ENCODE assay signal across 12 cellular contexts in the genomic region with DNA sequence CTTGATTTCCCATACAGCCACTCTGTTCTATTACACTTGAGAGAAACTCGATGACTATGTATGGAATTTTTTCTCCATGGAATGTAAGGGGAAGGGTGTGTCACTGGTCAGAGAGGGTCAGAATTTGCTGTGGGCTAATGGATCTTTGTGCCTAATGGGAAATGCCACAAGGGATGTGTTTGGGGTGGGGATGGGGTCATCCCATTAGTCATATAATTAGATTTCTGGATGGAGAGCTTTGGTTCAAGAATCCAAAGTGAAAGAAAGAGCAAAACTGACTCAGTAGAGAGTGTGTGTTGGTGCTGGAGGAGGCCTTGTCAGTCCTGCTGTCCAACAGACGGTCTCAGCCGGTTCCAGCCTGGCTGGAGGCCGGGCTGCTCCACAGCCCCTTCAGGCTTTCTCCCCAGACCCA.
DNase-seq lines count a peak whose midpoint lies in the region; ATAC-seq and TF ChIP-seq lines count a peak whose summit lies in the region.
"Had no signal": no experiment of that assay in that cellular context is flagged by ENCODE, and none has a peak within 500 bp of the region (broad histone marks: within the 10 kb centered on the region; RNA-seq: fewer than 3 reads in every experiment).

No MANE protein-coding gene starts in this region.

- H3K4me1 ChIP-seq in adipocyte (ENCODE audit: control insufficient read depth, insufficient read depth, low read length), result peaks cover 54% of the 10 kb centered on the region

- H3K4me3 Mint-ChIP-seq in glutamatergic neuron (ENCODE audit: unreplicated experiment), result peak overlapping the region; percentile 13
- H3K4me3 Mint-ChIP-seq in type B pancreatic cell, result no peak overlapping the region
- H3K4me3 Mint-ChIP-seq: activated CD4-positive, alpha-beta memory T cell treated with anti-CD3 and anti-CD28 coated beads, Interleukin-2, amount 10 ng/mL, durations not matched to agents 7 days and 5 days had no signal

- DNase-seq in NCI-H82 (lab: John Stamatoyannopoulos, UW) (peak; percentile 42), NCI-H82 treated with DMSO at 0.1 percent for 48 hours (lab: John Stamatoyannopoulos, UW; ENCODE audit: unreplicated experiment) (no peak), adipocyte (ENCODE audit: low read depth) (peak; percentile 75), glutamatergic neuron (no peak), type B pancreatic cell (ENCODE audit: extremely low spot score, unreplicated experiment) (no peak), left lobe of liver (ENCODE audit: low spot score) (no peak), DMS 273 (lab: John Stamatoyannopoulos, UW; ENCODE audit: unreplicated experiment) (no peak)
- DNase-seq: activated CD4-positive, alpha-beta memory T cell treated with anti-CD3 and anti-CD28 coated beads, Interleukin-2, amount 10 ng/mL, durations not matched to agents 7 days and 5 days; mucosa of descending colon; NCI-H2171; stimulated activated naive CD8-positive, alpha-beta T cell treated with anti-CD3 and anti-CD28 coated beads, Interleukin-15, Interleukin-2, amounts not matched to agents 100 U/mL and 50 U/mL, for 24 hours had no signal

- TF ChIP-seq CTCF in glutamatergic neuron (IDR thresholded peaks at IDR 0.05; ENCODE audit: partially characterized antibody, unreplicated experiment) (no peak), type B pancreatic cell (conservative IDR thresholded peaks at IDR 0.05) (no peak)

- H3K9me3 Mint-ChIP-seq in glutamatergic neuron (ENCODE audit: unreplicated experiment) (peaks cover 4% of the 10 kb centered on the region), type B pancreatic cell (no peaks in the 10 kb centered on the region)
- H3K9me3 Mint-ChIP-seq: activated CD4-positive, alpha-beta memory T cell treated with anti-CD3 and anti-CD28 coated beads, Interleukin-2, amount 10 ng/mL, durations not matched to agents 7 days and 5 days had no signal

- H3K36me3 Mint-ChIP-seq in glutamatergic neuron (ENCODE audit: unreplicated experiment) (peaks cover 4% of the 10 kb centered on the region), type B pancreatic cell (no peaks in the 10 kb centered on the region)

- H3K9ac ChIP-seq in adipocyte (ENCODE audit: low read length), result peak overlapping the region; percentile 85

- H3K4me1 Mint-ChIP-seq in glutamatergic neuron (ENCODE audit: low read depth, unreplicated experiment) (peaks cover 28% of the 10 kb centered on the region), type B pancreatic cell (ENCODE audit: unreplicated experiment) (peaks cover 27% of the 10 kb centered on the region)
- H3K4me1 Mint-ChIP-seq: activated CD4-positive, alpha-beta memory T cell treated with anti-CD3 and anti-CD28 coated beads, Interleukin-2, amount 10 ng/mL, durations not matched to agents 7 days and 5 days had no signal

- no peak overlapping the region for H3K4me3 ChIP-seq in adipocyte (ENCODE audit: low read length)
- H3K4me3 ChIP-seq: mucosa of descending colon had no signal

- H3K27me3 ChIP-seq in adipocyte (replicated peaks; ENCODE audit: control insufficient read depth, insufficient read depth, low read length), result no peaks in the 10 kb centered on the region

- peaks cover 8% of the 10 kb centered on the region for H3K27me3 Mint-ChIP-seq in glutamatergic neuron (ENCODE audit: unreplicated experiment)
- H3K27me3 Mint-ChIP-seq in type B pancreatic cell, result no peaks in the 10 kb centered on the region

- H3K27ac Mint-ChIP-seq in glutamatergic neuron (ENCODE audit: unreplicated experiment) (peak overlapping the region; percentile 83), type B pancreatic cell (peak overlapping the region; percentile 29)
- H3K27ac Mint-ChIP-seq: activated CD4-positive, alpha-beta memory T cell treated with anti-CD3 and anti-CD28 coated beads, Interleukin-2, amount 10 ng/mL, durations not matched to agents 7 days and 5 days had no signal

- no peaks in the 10 kb centered on the region for H3K9me3 ChIP-seq in adipocyte (ENCODE audit: control insufficient read depth, low read length)
- H3K9me3 ChIP-seq: mucosa of descending colon had no signal

- H3K36me3 ChIP-seq in adipocyte (ENCODE audit: control insufficient read depth, insufficient read depth, low read length, severe bottlenecking), result no peaks in the 10 kb centered on the region

- no peak for ATAC-seq in left lobe of liver
- no peak for ATAC-seq in HG02973 (IDR thresholded peaks at IDR 0.05; ENCODE audit: unreplicated experiment)
- ATAC-seq: mucosa of descending colon; stimulated activated naive CD8-positive, alpha-beta T cell treated with anti-CD3 and anti-CD28 coated beads, Interleukin-15, Interleukin-2, amounts not matched to agents 100 U/mL and 50 U/mL, for 24 hours had no signal

Comparison
In these comparisons a context has a peak if more than half of its experiments do, and no peak if none do; other contexts are left out.
1. DNase-seq: peak in NCI-H82 (single experiment) and adipocyte (single experiment); none in NCI-H82 treated with DMSO at 0.1 percent for 48 hours (single experiment), glutamatergic neuron (single experiment), type B pancreatic cell (single experiment), left lobe of liver (single experiment) and DMS 273 (single experiment).